Comparison of ENCODE assay signal across 23 cellular contexts in the genomic region with DNA sequence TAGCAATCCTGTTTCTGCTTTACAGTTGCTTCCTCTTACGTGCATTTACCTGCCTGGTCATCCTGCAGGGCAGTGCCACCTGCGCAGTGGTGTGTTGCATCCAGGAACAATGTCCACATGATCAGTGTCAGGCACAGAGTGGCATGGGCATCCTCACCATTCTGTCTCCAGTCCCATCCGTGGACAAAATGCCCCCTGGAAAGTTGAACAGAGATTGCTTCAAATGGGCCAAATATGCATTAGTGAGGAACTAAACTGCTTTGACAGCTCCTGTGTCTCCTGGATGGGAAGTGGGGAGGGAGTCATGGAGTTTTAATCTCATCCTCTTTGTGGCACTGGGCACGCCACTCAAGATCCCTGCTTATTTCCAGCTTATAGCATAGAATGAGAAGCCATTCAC.
DNase-seq lines count a peak whose midpoint lies in the region; ATAC-seq, FAIRE-seq and TF ChIP-seq lines count a peak whose summit lies in the region.
"Had no signal": no experiment of that assay in that cellular context is flagged by ENCODE, and none has a peak within 500 bp of the region (broad histone marks: within the 10 kb centered on the region; RNA-seq: fewer than 3 reads in every experiment).

No MANE protein-coding gene starts in this region.

- ATAC-seq in GM18907 (IDR thresholded peaks at IDR 0.05; ENCODE audit: unreplicated experiment) = no peak

- no peaks in the 10 kb centered on the region for H3K36me3 ChIP-seq in hepatocyte (replicated peaks; ENCODE audit: insufficient read depth, low read depth)
- H3K36me3 ChIP-seq: BLaER1 had no signal

- H2AFZ ChIP-seq in hepatocyte = no peak overlapping the region

- 86% methylated on average over 4 of the region's 4 CpGs for WGBS in hepatocyte (ENCODE audit: low lambda C conversion rate, missing lambda C conversion rate)

- no peak for TF ChIP-seq CTCF in hepatocyte (IDR thresholded peaks at IDR 0.05; ENCODE audit: poor library complexity)

- FAIRE-seq in RCC 7860 (lab: Jason Lieb, UNC) = no peak
- FAIRE-seq: A204.1, G401.6, GM12891 had no signal

- no peak overlapping the region for H3K27ac ChIP-seq in hepatocyte
- H3K27ac ChIP-seq: BLaER1 had no signal

- no peak overlapping the region for H3K4me2 ChIP-seq in hepatocyte
- H3K4me2 ChIP-seq: BLaER1 had no signal

- H3K4me1 ChIP-seq in hepatocyte (ENCODE audit: insufficient read depth) = no peaks in the 10 kb centered on the region
- H3K4me1 ChIP-seq: BE2C had no signal

- no peaks in the 10 kb centered on the region for H3K79me2 ChIP-seq in hepatocyte

- H3K27me3 ChIP-seq in hepatocyte = no peaks in the 10 kb centered on the region
- H3K27me3 ChIP-seq: BE2C, BLaER1 had no signal

- no peak overlapping the region for H3K4me3 ChIP-seq in hepatocyte
- H3K4me3 ChIP-seq: BLaER1 had no signal

- H3K9me2 ChIP-seq in hepatocyte (replicated peaks; ENCODE audit: insufficient read depth) = no peaks in the 10 kb centered on the region

- no peaks in the 10 kb centered on the region for H4K20me1 ChIP-seq in hepatocyte (ENCODE audit: insufficient read depth, poor library complexity, severe bottlenecking)
- H4K20me1 ChIP-seq: BLaER1 had no signal

- H3K9me3 ChIP-seq in hepatocyte (ENCODE audit: low read depth) = no peaks in the 10 kb centered on the region
- H3K9me3 ChIP-seq: BE2C, BLaER1 had no signal

- DNase-seq in cerebellar cortex (ENCODE audit: low spot score) (peak; percentile 96), cerebellum (ENCODE audit: low spot score) (peak; percentile 83), RCC 7860 (ENCODE audit: low spot score) (no peak), hepatocyte (ENCODE audit: low spot score) (no peak)
- DNase-seq: 8988T; ACHN; BE2C; CD4-positive, alpha-beta memory T cell; CD4-positive, CD25-positive, alpha-beta regulatory T cell; CD8-positive, alpha-beta memory T cell; COR-L47; DMS 273 treated with DMSO at 0.1 percent for 48 hours; DMS153; DMS53; DMS79; DND-41; EL; GF-D8 had no signal

Comparison
In these comparisons a context has a peak if more than half of its experiments do, and no peak if none do; other contexts are left out.
1. DNase-seq: peak in cerebellar cortex (single experiment) and cerebellum (single experiment); none in RCC 7860 (single experiment) and hepatocyte (single experiment).